36 cellular contexts compared by ENCODE assay signal in the genomic region with DNA sequence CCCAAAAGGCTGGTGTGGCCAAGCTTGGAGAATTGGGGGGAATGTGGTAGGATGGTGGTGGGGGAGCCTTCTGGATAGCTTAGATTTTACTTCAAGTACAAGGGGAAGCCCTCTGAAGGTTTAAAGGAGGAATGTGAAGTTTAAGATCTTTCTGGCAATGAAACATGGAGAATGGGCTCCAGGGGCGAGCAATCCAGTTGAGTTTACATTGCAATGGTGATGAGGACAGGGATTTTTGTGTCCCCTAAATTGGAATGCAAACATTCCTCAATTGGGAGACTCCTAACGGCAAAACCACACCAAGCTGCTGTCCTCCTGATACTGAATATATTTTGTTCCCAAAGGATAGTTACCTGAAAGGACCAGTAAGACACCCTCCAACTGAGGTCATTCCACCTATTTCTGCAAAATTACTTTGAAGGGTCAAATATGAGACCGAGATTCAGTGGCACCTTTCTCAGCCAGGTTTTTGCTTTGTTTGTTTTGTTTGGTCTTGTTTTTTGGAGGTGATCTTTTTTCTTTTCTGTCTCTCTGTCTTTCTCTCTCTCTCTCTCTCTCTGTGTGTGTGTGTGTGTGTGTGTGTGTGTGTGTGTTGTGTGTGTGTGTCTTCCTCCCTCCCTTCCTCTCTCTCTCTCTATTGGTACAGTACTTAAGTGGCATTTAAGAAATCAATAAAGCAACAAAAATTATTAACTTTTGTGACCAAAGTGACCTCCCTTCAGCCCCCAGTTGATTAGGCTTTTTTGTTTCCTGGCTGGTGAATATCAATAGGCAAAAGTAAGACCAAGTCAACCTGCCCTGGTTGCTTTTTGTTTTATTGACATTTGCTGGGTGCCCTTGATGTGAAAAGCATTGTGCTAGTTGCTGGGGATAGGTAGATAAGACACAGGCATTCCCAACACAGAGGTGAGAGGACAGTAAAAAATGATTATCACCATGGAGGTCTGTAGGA. TPM values are rescaled to one million over a fixed set of nuclear protein-coding genes. Genes with fewer than 3 reads are reported as not detected.
"Had no signal": no experiment of that assay in that cellular context is flagged by ENCODE, and none has a peak within 500 bp of the region (broad histone marks: within the 10 kb centered on the region; RNA-seq: fewer than 3 reads in every experiment).

No MANE protein-coding gene starts in this region.

- H3K27ac Mint-ChIP-seq: activated B cell treated with CpG ODN at 0.5 μM for 24 hours; activated CD4-positive, alpha-beta memory T cell treated with anti-CD3 and anti-CD28 coated beads for 36 hours; activated CD4-positive, alpha-beta T cell treated with anti-CD3 and anti-CD28 coated beads, Interleukin-2, amount 10 ng/mL, durations not matched to agents 7 days and 5 days; activated naive CD4-positive, alpha-beta T cell treated with anti-CD3 and anti-CD28 coated beads for 36 hours; activated naive CD8-positive, alpha-beta T cell; activated T-helper 17 cell treated with anti-CD3 and anti-CD28 coated beads, Interleukin-2, amount 50 U/mL, for 72 hours; T-cell had no signal

- H3K36me3 Mint-ChIP-seq: activated CD4-positive, alpha-beta memory T cell treated with anti-CD3 and anti-CD28 coated beads for 36 hours; activated naive CD8-positive, alpha-beta T cell; T-cell had no signal

- ATAC-seq: activated T-helper 17 cell treated with anti-CD3 and anti-CD28 coated beads, Interleukin-2, amount 50 U/mL, for 72 hours; Panc1; Right ventricle myocardium inferior; T-cell had no signal

- H3K9me3 ChIP-seq: MG63 had no signal

- H3K4me3 Mint-ChIP-seq: activated B cell treated with CpG ODN at 0.5 μM for 24 hours; activated CD4-positive, alpha-beta memory T cell treated with anti-CD3 and anti-CD28 coated beads for 36 hours; activated CD4-positive, alpha-beta T cell treated with anti-CD3 and anti-CD28 coated beads, Interleukin-2, amount 10 ng/mL, durations not matched to agents 7 days and 5 days; activated naive CD4-positive, alpha-beta T cell treated with anti-CD3 and anti-CD28 coated beads for 36 hours; activated naive CD8-positive, alpha-beta T cell; activated T-helper 17 cell treated with anti-CD3 and anti-CD28 coated beads, Interleukin-2, amount 50 U/mL, for 72 hours; T-cell had no signal

- H3K36me3 ChIP-seq: brain microvascular endothelial cell, MG63 had no signal

- H3K4me3 ChIP-seq: MG63, SK-N-MC had no signal

- FAIRE-seq: astrocyte, TTC549 had no signal

- H3K4me1 Mint-ChIP-seq: activated CD4-positive, alpha-beta T cell treated with anti-CD3 and anti-CD28 coated beads, Interleukin-2, amount 10 ng/mL, durations not matched to agents 7 days and 5 days; activated T-helper 17 cell treated with anti-CD3 and anti-CD28 coated beads, Interleukin-2, amount 50 U/mL, for 72 hours; T-cell had no signal

- H3K27me3 ChIP-seq: brain microvascular endothelial cell, MG63 had no signal

- DNase-seq: activated B cell treated with CpG ODN at 0.5 μM for 24 hours; activated CD4-positive, alpha-beta memory T cell treated with anti-CD3 and anti-CD28 coated beads for 36 hours; activated CD4-positive, alpha-beta T cell treated with anti-CD3 and anti-CD28 coated beads for 1 hour; activated CD4-positive, alpha-beta T cell treated with anti-CD3 and anti-CD28 coated beads, Interleukin-2, amount 10 ng/mL, durations not matched to agents 7 days and 5 days; activated CD8-positive, alpha-beta memory T cell treated with anti-CD3 and anti-CD28 coated beads for 24 hours; activated gamma-delta T cell; activated naive CD4-positive, alpha-beta T cell treated with anti-CD3 and anti-CD28 coated beads for 36 hours; activated T-cell treated with anti-CD3 and anti-CD28 coated beads for 4 hours; activated T-cell treated with anti-CD3 and anti-CD28 coated beads, Interleukin-2, amount 50 U/mL, for 48 hours; amygdala; brain microvascular endothelial cell; cerebellar nuclear complex; MG63; MV-4-11; NCI-H1092 treated with DMSO at 0.1 percent for 48 hours; NCI-H1417 treated with DMSO at 0.1 percent for 48 hours; NCI-H1694; NCI-H2029; NCI-H2107; NCI-H2171 treated with DMSO at 0.1 percent for 48 hours; NCI-H226; NCI-H510A; NCI-H526 treated with DMSO at 0.1 percent for 48 hours; RPMI8226; T-cell; T-helper 2 cell; T1000 had no signal

- H3K27ac ChIP-seq: brain microvascular endothelial cell, SK-N-MC had no signal

- H3K9me3 Mint-ChIP-seq: activated B cell treated with CpG ODN at 0.5 μM for 24 hours; activated CD4-positive, alpha-beta memory T cell treated with anti-CD3 and anti-CD28 coated beads for 36 hours; activated CD4-positive, alpha-beta T cell treated with anti-CD3 and anti-CD28 coated beads, Interleukin-2, amount 10 ng/mL, durations not matched to agents 7 days and 5 days; activated naive CD4-positive, alpha-beta T cell treated with anti-CD3 and anti-CD28 coated beads for 36 hours; activated T-helper 17 cell treated with anti-CD3 and anti-CD28 coated beads, Interleukin-2, amount 50 U/mL, for 72 hours; T-cell had no signal

RNA-seq across cellular contexts. Expression of a gene that starts 16.4 kb away (rescaled TPM):
- total RNA-seq: activated B cell treated with CpG ODN at 0.5 μM for 24 hours; activated CD4-positive, alpha-beta memory T cell treated with anti-CD3 and anti-CD28 coated beads for 36 hours; activated CD4-positive, alpha-beta T cell treated with anti-CD3 and anti-CD28 coated beads, Interleukin-2, amount 10 ng/mL, durations not matched to agents 7 days and 5 days; activated naive CD4-positive, alpha-beta T cell treated with anti-CD3 and anti-CD28 coated beads for 36 hours; activated T-helper 17 cell treated with anti-CD3 and anti-CD28 coated beads, Interleukin-2, amount 50 U/mL, for 72 hours; astrocyte; cardiac septum; OCI-LY7; Right ventricle myocardium inferior had no signal

RNA-seq across cellular contexts. Expression of a gene that starts 32.7 kb away (rescaled TPM):
- total RNA-seq: activated B cell treated with CpG ODN at 0.5 μM for 24 hours; activated CD4-positive, alpha-beta memory T cell treated with anti-CD3 and anti-CD28 coated beads for 36 hours; activated CD4-positive, alpha-beta T cell treated with anti-CD3 and anti-CD28 coated beads, Interleukin-2, amount 10 ng/mL, durations not matched to agents 7 days and 5 days; activated naive CD4-positive, alpha-beta T cell treated with anti-CD3 and anti-CD28 coated beads for 36 hours; activated T-helper 17 cell treated with anti-CD3 and anti-CD28 coated beads, Interleukin-2, amount 50 U/mL, for 72 hours; cardiac septum; OCI-LY7; Right ventricle myocardium inferior had no signal
